Comparison of ENCODE assay signal across 1 cellular context in genomic region chr12:50151047-50151687, GRCh38.
TF ChIP-seq lines count a peak whose summit lies in the region.

No MANE protein-coding gene starts in this region.

TF ChIP-seq in HepG2, 621 proteins besides CTCF, POLR2A, EP300 and RAD21:
- TF ChIP-seq ZNF383 (CRISPR knock-in tag; IDR thresholded peaks at IDR 0.05; ENCODE audit: borderline replicate concordance) (no peak), ZZZ3 (CRISPR knock-in tag; IDR thresholded peaks at IDR 0.05; ENCODE audit: borderline replicate concordance) (no peak), RXRB (CRISPR knock-in tag; IDR thresholded peaks at IDR 0.05; ENCODE audit: borderline replicate concordance) (no peak), ZNF746 (CRISPR knock-in tag; IDR thresholded peaks at IDR 0.05) (no peak), SIX4 (CRISPR knock-in tag; IDR thresholded peaks at IDR 0.05) (no peak), MAZ (IDR thresholded peaks at IDR 0.05; ENCODE audit: borderline replicate concordance, low read depth, low read length) (no peak), MAZ (CRISPR knock-in tag; IDR thresholded peaks at IDR 0.05; ENCODE audit: low read depth) (no peak), MEF2D (CRISPR knock-in tag; IDR thresholded peaks at IDR 0.05) (no peak), SAFB2 (CRISPR knock-in tag; IDR thresholded peaks at IDR 0.05; ENCODE audit: borderline replicate concordance, low read depth) (no peak), RNF2 (conservative IDR thresholded peaks at IDR 0.05; ENCODE audit: low read depth) (no peak), ZNF687 (CRISPR knock-in tag; IDR thresholded peaks at IDR 0.05) (no peak), ZNF597 (CRISPR knock-in tag; IDR thresholded peaks at IDR 0.05) (no peak), TBP (CRISPR knock-in tag; IDR thresholded peaks at IDR 0.05) (no peak)
